ENCODE assay signal across 17 cellular contexts in genomic region chr7:707296-708000, GRCh38. TPM values are rescaled to one million over a fixed set of nuclear protein-coding genes. Genes with fewer than 3 reads are reported as not detected.
DNase-seq lines count a peak whose midpoint lies in the region; ATAC-seq and TF ChIP-seq lines count a peak whose summit lies in the region.
"Had no signal": no experiment of that assay in that cellular context is flagged by ENCODE, and none has a peak within 500 bp of the region (broad histone marks: within the 10 kb centered on the region; RNA-seq: fewer than 3 reads in every experiment).

No MANE protein-coding gene starts in this region.

- H3K23ac ChIP-seq in neuronal stem cell (ENCODE audit: low read depth, low read length, poor library complexity) = no peak overlapping the region

- no peak overlapping the region for H3K9ac ChIP-seq in neuronal stem cell (ENCODE audit: low read depth, low read length, poor library complexity)
- H3K9ac ChIP-seq: BLaER1 had no signal

- H3K9me3 ChIP-seq in lower lobe of right lung (peaks cover 5% of the 10 kb centered on the region), neuronal stem cell (replicated peaks in 1 of 2; ENCODE audit: control insufficient read depth in 2 of 2, insufficient read depth in 1 of 2, low read depth in 1 of 2, low read length in 2 of 2) (peaks cover 2 to 3% of the 10 kb centered on the region in 2 donors), transverse colon (peaks cover 4 to 7% of the 10 kb centered on the region in 2 donors), left lung (peaks cover 0 to 12% of the 10 kb centered on the region in 2 donors)
- H3K9me3 ChIP-seq: HAP-1 had no signal

- H3K18ac ChIP-seq in neuronal stem cell (ENCODE audit: low read length) = no peak overlapping the region

- no peak overlapping the region for H2BK5ac ChIP-seq in neuronal stem cell (ENCODE audit: low read length)

- H2BK15ac ChIP-seq in neuronal stem cell (ENCODE audit: low read length) = no peak overlapping the region

- no peak overlapping the region for H2AFZ ChIP-seq in neuronal stem cell (ENCODE audit: low read length)

- no peak overlapping the region for H2AK5ac ChIP-seq in neuronal stem cell (ENCODE audit: low read depth, low read length)

- no peaks in the 10 kb centered on the region for H3K36me3 ChIP-seq in lower lobe of right lung
- peaks cover 0 to 2% of the 10 kb centered on the region in 2 donors for H3K36me3 ChIP-seq in neuronal stem cell (replicated peaks in 1 of 2; ENCODE audit: control insufficient read depth in 2 of 2, insufficient read depth in 2 of 2, low read length in 2 of 2)
- H3K36me3 ChIP-seq in transverse colon = no peaks in the 10 kb centered on the region
- H3K36me3 ChIP-seq in left lung = no peaks in the 10 kb centered on the region
- H3K36me3 ChIP-seq: HAP-1 had no signal

- H3K4me1 Mint-ChIP-seq in activated T-cell treated with anti-CD3 and anti-CD28 coated beads, Interleukin-2, amount 50 U/mL, for 24 hours (ENCODE audit: low read depth) = peaks cover 8% of the 10 kb centered on the region
- H3K4me1 Mint-ChIP-seq in activated T-cell treated with anti-CD3 and anti-CD28 coated beads, Interleukin-2, amount 50 U/mL, for 4 hours (ENCODE audit: low read depth) = peaks cover 5% of the 10 kb centered on the region

- no peak overlapping the region for H3K4me2 ChIP-seq in neuronal stem cell (ENCODE audit: insufficient read depth, low read length, poor library complexity, severe bottlenecking)
- H3K4me2 ChIP-seq: BLaER1 had no signal

- no peak overlapping the region for H2BK120ac ChIP-seq in neuronal stem cell (ENCODE audit: low read depth, low read length)

- no peak for ATAC-seq in activated T-cell treated with anti-CD3 and anti-CD28 coated beads, Interleukin-2, amount 50 U/mL, for 4 hours
- no peak for ATAC-seq in lower lobe of right lung
- ATAC-seq in HG02678 (IDR thresholded peaks at IDR 0.05; ENCODE audit: unreplicated experiment) = no peak
- ATAC-seq in left lung = no peak
- ATAC-seq: GM12878 had no signal

- in situ Hi-C loops in transverse colon (cut with MboI; ENCODE audit: low pct_ligation_motif_present in 1 of 4, low pct_unique_long_range_greater_than_20kb in 1 of 4, low sequenced_read_pairs in 3 of 4) = no loop called here

- H3K4me3 ChIP-seq in lower lobe of right lung = no peak overlapping the region
- H3K4me3 ChIP-seq in neuronal stem cell (ENCODE audit: low read length in 2 of 2) = no peak overlapping the region
- no peak overlapping the region for H3K4me3 ChIP-seq in transverse colon
- H3K4me3 ChIP-seq in left lung = no peak overlapping the region
- H3K4me3 ChIP-seq: BLaER1, GM12878, HAP-1 had no signal

- H3K27ac ChIP-seq in lower lobe of right lung (no peak overlapping the region), neuronal stem cell (replicated peaks; ENCODE audit: low read length) (no peak overlapping the region), transverse colon (peak overlapping the region; percentile 38 to 83 (median 80)), left lung (peak overlapping the region in 1 of 2 donors; percentile 33)
- H3K27ac ChIP-seq: BLaER1 had no signal

- DNase-seq in activated T-cell treated with anti-CD3 and anti-CD28 coated beads, Interleukin-2, amount 50 U/mL, for 24 hours = peak; percentile 14
- no peak for DNase-seq in activated T-cell treated with anti-CD3 and anti-CD28 coated beads, Interleukin-2, amount 50 U/mL, for 4 hours
- DNase-seq in lower lobe of right lung = peak; percentile 19
- no peak for DNase-seq in neuronal stem cell (ENCODE audit: low spot score)
- DNase-seq in transverse colon = no peak
- no peak for DNase-seq in left lung
- DNase-seq in NCI-H2171 treated with DMSO at 0.1 percent for 48 hours (lab: John Stamatoyannopoulos, UW) = no peak
- DNase-seq: 8988T; CD8-positive, alpha-beta memory T cell; DND-41; GDM1; NCI-H187 treated with DMSO at 0.1 percent for 48 hours; NCI-H69 had no signal

- no peaks in the 10 kb centered on the region for H3K27me3 Mint-ChIP-seq in activated T-cell treated with anti-CD3 and anti-CD28 coated beads, Interleukin-2, amount 50 U/mL, for 24 hours
- H3K27me3 Mint-ChIP-seq in activated T-cell treated with anti-CD3 and anti-CD28 coated beads, Interleukin-2, amount 50 U/mL, for 4 hours (ENCODE audit: low read depth) = no peaks in the 10 kb centered on the region

- H3K4me1 ChIP-seq in lower lobe of right lung (no peaks in the 10 kb centered on the region), neuronal stem cell (ENCODE audit: control insufficient read depth in 2 of 2, insufficient read depth in 1 of 2, low read depth in 1 of 2, low read length in 2 of 2) (no peaks in the 10 kb centered on the region), transverse colon (peaks cover 11 to 45% (median 35%) of the 10 kb centered on the region in 4 donors), left lung (peaks cover 0 to 3% of the 10 kb centered on the region in 2 donors)
- H3K4me1 ChIP-seq: HAP-1 had no signal

- H3K4me3 Mint-ChIP-seq in activated T-cell treated with anti-CD3 and anti-CD28 coated beads, Interleukin-2, amount 50 U/mL, for 24 hours = no peak overlapping the region
- H3K4me3 Mint-ChIP-seq in activated T-cell treated with anti-CD3 and anti-CD28 coated beads, Interleukin-2, amount 50 U/mL, for 4 hours = no peak overlapping the region
- H3K4me3 Mint-ChIP-seq: CD8-positive, alpha-beta memory T cell had no signal

- no peak for TF ChIP-seq EP300 in transverse colon (IDR thresholded peaks at IDR 0.05; ENCODE audit: low read depth)

- TF ChIP-seq CTCF in lower lobe of right lung (IDR thresholded peaks at IDR 0.05) (no peak), transverse colon (IDR thresholded peaks at IDR 0.05) (no peak), left lung (IDR thresholded peaks at IDR 0.05) (no peak)

- H3K27ac Mint-ChIP-seq in activated T-cell treated with anti-CD3 and anti-CD28 coated beads, Interleukin-2, amount 50 U/mL, for 24 hours = no peak overlapping the region

- no peak overlapping the region for H4K8ac ChIP-seq in neuronal stem cell (ENCODE audit: low read depth, low read length)

- H3K36me3 Mint-ChIP-seq in activated T-cell treated with anti-CD3 and anti-CD28 coated beads, Interleukin-2, amount 50 U/mL, for 24 hours (ENCODE audit: low read depth) = peaks cover 51% of the 10 kb centered on the region
- H3K36me3 Mint-ChIP-seq in activated T-cell treated with anti-CD3 and anti-CD28 coated beads, Interleukin-2, amount 50 U/mL, for 4 hours (ENCODE audit: insufficient read depth) = peaks cover 9% of the 10 kb centered on the region

- peaks cover 6% of the 10 kb centered on the region for H3K9me3 Mint-ChIP-seq in activated T-cell treated with anti-CD3 and anti-CD28 coated beads, Interleukin-2, amount 50 U/mL, for 24 hours
- peaks cover 8% of the 10 kb centered on the region for H3K9me3 Mint-ChIP-seq in activated T-cell treated with anti-CD3 and anti-CD28 coated beads, Interleukin-2, amount 50 U/mL, for 4 hours

- no peak overlapping the region for H3K4ac ChIP-seq in neuronal stem cell (ENCODE audit: low read length)

- no CpG with 5 or more reads among the region's 17 CpGs for WGBS in neuronal stem cell (ENCODE audit: extremely low coverage in 2 of 2, insufficient read length in 2 of 2, insufficient replicate concordance in 1 of 2), 2 donors
- whole genome bisulfite sequencing in transverse colon (ENCODE audit: low coverage in 1 of 2), 2 donors = 81 to 85% methylated on average over 10 to 17 of the region's 17 CpGs

- H3K14ac ChIP-seq in neuronal stem cell (ENCODE audit: low read length) = no peak overlapping the region

- intact Hi-C loops in lower lobe of right lung (cut with DNase I) (no loop called here), transverse colon (cut with DNase I; ENCODE audit: low total_unique reads) (no loop called here), left lung (cut with DNase I) (no loop called here)

- H3K27me3 ChIP-seq in lower lobe of right lung (ENCODE audit: low read depth) (peaks cover 4% of the 10 kb centered on the region), neuronal stem cell (ENCODE audit: control insufficient read depth in 3 of 3, insufficient read depth in 3 of 3, low read depth in 1 of 3, low read length in 3 of 3) (no peaks in the 10 kb centered on the region), transverse colon (peaks cover 6% of the 10 kb centered on the region), left lung (peaks cover 0 to 16% of the 10 kb centered on the region in 2 donors)

- no peak for TF ChIP-seq POLR2A in transverse colon (IDR thresholded peaks at IDR 0.05)

- no peak overlapping the region for H4K91ac ChIP-seq in neuronal stem cell (ENCODE audit: low read depth, low read length, poor library complexity)

- H2BK12ac ChIP-seq in neuronal stem cell (ENCODE audit: low read length) = peak overlapping the region; percentile 2

- peaks cover 1% of the 10 kb centered on the region for H3K79me1 ChIP-seq in neuronal stem cell (ENCODE audit: low read depth, low read length)

RNA-seq across cellular contexts. Expression of gene DNAAF5, which starts 19.1 kb away (rescaled TPM):
- 10 to 100 TPM; 52.3 to 69.3 (median 52.3) TPM for total RNA-seq in activated T-cell treated with anti-CD3 and anti-CD28 coated beads, Interleukin-2, amount 50 U/mL, for 4 hours
- total RNA-seq in lower lobe of right lung (22.4 TPM), transverse colon (10 to 100 TPM; 20.5 to 97.3 (median 34.6) TPM), left lung (10 to 100 TPM; 19.9 to 28.3 TPM)
- 26.4 TPM for polyA plus RNA-seq in neuronal stem cell (2013, experiment 1 of 2)
- polyA plus RNA-seq in neuronal stem cell (2013, experiment 2 of 2) = 26.5 TPM

RNA-seq across cellular contexts. Expression of gene PRKAR1B, which starts 19.6 kb away (rescaled TPM):
- 10 to 100 TPM; 38.8 to 58.6 (median 49.9) TPM for total RNA-seq in activated T-cell treated with anti-CD3 and anti-CD28 coated beads, Interleukin-2, amount 50 U/mL, for 4 hours
- total RNA-seq in lower lobe of right lung (16.8 TPM), transverse colon (10 to 100 TPM; 15.7 to 53.9 (median 16.9) TPM), left lung (10 to 100 TPM; 16.3 to 19.6 TPM)
- polyA plus RNA-seq in neuronal stem cell (2013, experiment 1 of 2) = 14.0 TPM
- 12.9 TPM for polyA plus RNA-seq in neuronal stem cell (2013, experiment 2 of 2)

Comparison
In these comparisons a context has a peak if more than half of its experiments do, and no peak if none do; other contexts are left out.
1. DNase-seq: peak in activated T-cell treated with anti-CD3 and anti-CD28 coated beads, Interleukin-2, amount 50 U/mL, for 24 hours (single experiment) and lower lobe of right lung (single experiment); none in activated T-cell treated with anti-CD3 and anti-CD28 coated beads, Interleukin-2, amount 50 U/mL, for 4 hours (single experiment), neuronal stem cell (single experiment), transverse colon (single experiment), left lung (0 of 2) and NCI-H2171 treated with DMSO at 0.1 percent for 48 hours (single experiment).
2. H3K27ac ChIP-seq: peak in transverse colon (4 of 4); none in lower lobe of right lung (single experiment) and neuronal stem cell (single experiment).